ENCODE assay signal across 25 cellular contexts in genomic region chr3:168624892-168625291, GRCh38.
DNase-seq lines count a peak whose midpoint lies in the region; ATAC-seq, FAIRE-seq and TF ChIP-seq lines count a peak whose summit lies in the region.
"Had no signal": no experiment of that assay in that cellular context is flagged by ENCODE, and none has a peak within 500 bp of the region (broad histone marks: within the 10 kb centered on the region; RNA-seq: fewer than 3 reads in every experiment).

No MANE protein-coding gene starts in this region.

- H4K8ac ChIP-seq in H1 (ENCODE audit: extremely low read depth, insufficient read depth, low read length) (no peak overlapping the region), mesendoderm (ENCODE audit: low read depth, low read length) (no peak overlapping the region)

- no peaks in the 10 kb centered on the region for H3K79me2 ChIP-seq in GM23338 (replicated peaks; ENCODE audit: insufficient read depth)
- H3K79me2 ChIP-seq in H1 (ENCODE audit: control insufficient read depth in 1 of 2, insufficient read depth in 2 of 2, low read length in 2 of 2) = no peaks in the 10 kb centered on the region
- H3K79me2 ChIP-seq in mesendoderm (ENCODE audit: control insufficient read depth, insufficient read depth, low read length) = no peaks in the 10 kb centered on the region

- DNase-seq in GM23338 (ENCODE audit: low spot score) = peak; percentile 66
- DNase-seq in H1 (ENCODE audit: low read depth in 1 of 2, low spot score in 2 of 2) = no peak
- peak; percentile 71 for DNase-seq in mesendoderm
- DNase-seq in stomach = no peak
- no peak for DNase-seq in retina
- DNase-seq in activated naive CD4-positive, alpha-beta T cell treated with anti-CD3 and anti-CD28 coated beads for 36 hours = no peak
- DNase-seq: CD4-positive, alpha-beta T cell; GDM1; GOT3; Karpas-422; NCI-H1092 treated with DMSO at 0.1 percent for 48 hours; NCI-H1436; NCI-H187; NCI-H2081 treated with DMSO at 0.1 percent for 48 hours; NCI-H2171 treated with DMSO at 0.1 percent for 48 hours; NCI-H345; NCI-H524 treated with DMSO at 0.1 percent for 48 hours; RPMI8226; SHP77 treated with DMSO at 0.1 percent for 48 hours had no signal

- no peaks in the 10 kb centered on the region for H3K36me3 ChIP-seq in GM23338 (ENCODE audit: insufficient read depth)
- no peaks in the 10 kb centered on the region for H3K36me3 ChIP-seq in HEK293 (ENCODE audit: control insufficient read depth in 2 of 2, insufficient read depth in 1 of 2, low read length in 2 of 2)
- no peaks in the 10 kb centered on the region for H3K36me3 ChIP-seq in H1 (ENCODE audit: control insufficient read depth in 2 of 4, insufficient read depth in 4 of 4, low read length in 3 of 4)
- no peaks in the 10 kb centered on the region for H3K36me3 ChIP-seq in mesendoderm (ENCODE audit: control insufficient read depth, insufficient read depth, low read length)
- no peaks in the 10 kb centered on the region for H3K36me3 ChIP-seq in stomach
- H3K36me3 ChIP-seq: BLaER1 had no signal

- H3K27ac Mint-ChIP-seq in GM23338 = peak overlapping the region; percentile 60
- no peak overlapping the region for H3K27ac Mint-ChIP-seq in activated naive CD4-positive, alpha-beta T cell treated with anti-CD3 and anti-CD28 coated beads for 36 hours
- H3K27ac Mint-ChIP-seq: CD4-positive, alpha-beta T cell had no signal

- H3F3A ChIP-seq in GM23338 (replicated peaks; ENCODE audit: low read depth) = no peaks in the 10 kb centered on the region

- no peak overlapping the region for H3K14ac ChIP-seq in H1 (ENCODE audit: insufficient read length)

- no peak overlapping the region for H4K91ac ChIP-seq in H1 (replicated peaks; ENCODE audit: insufficient read length, low read length)

- TF ChIP-seq RAD21 in H1 (IDR thresholded peaks at IDR 0.05 in 1 of 2, conservative IDR thresholded peaks at IDR 0.05 in 1 of 2; ENCODE audit: low read depth in 2 of 2, low read length in 2 of 2) = peak; percentile 66 to 75

- H3K18ac ChIP-seq in H1 (ENCODE audit: extremely low read depth, low read length) (no peak overlapping the region), mesendoderm (ENCODE audit: low read length) (no peak overlapping the region)

- H3K9me3 ChIP-seq in HEK293 (ENCODE audit: control insufficient read depth, insufficient read depth, low read depth, low read length) (no peaks in the 10 kb centered on the region), H1 (ENCODE audit: insufficient read depth in 2 of 2, low read depth in 1 of 2, low read length in 1 of 2) (no peaks in the 10 kb centered on the region), stomach (no peaks in the 10 kb centered on the region)
- H3K9me3 ChIP-seq: BLaER1 had no signal

- H3K27ac ChIP-seq in GM23338 (ENCODE audit: low read depth) (no peak overlapping the region), HEK293 (ENCODE audit: extremely low read depth, low read depth, low read length) (no peak overlapping the region), H1 (ENCODE audit: low read depth, low read length) (no peak overlapping the region), mesendoderm (ENCODE audit: low read depth, low read length) (no peak overlapping the region), stomach (no peak overlapping the region)
- H3K27ac ChIP-seq: BLaER1 had no signal

- H4K20me1 ChIP-seq in GM23338 (replicated peaks; ENCODE audit: insufficient read depth) (no peaks in the 10 kb centered on the region), H1 (replicated peaks in 1 of 2; ENCODE audit: control insufficient read depth in 1 of 2, insufficient read depth in 2 of 2, low read length in 2 of 2) (no peaks in the 10 kb centered on the region)
- H4K20me1 ChIP-seq: BLaER1 had no signal

- TF ChIP-seq POLR2A in H1 (IDR thresholded peaks at IDR 0.05; ENCODE audit: control extremely low read depth in 1 of 2, low read depth in 2 of 2, low read length in 2 of 2) (no peak), stomach (IDR thresholded peaks at IDR 0.05) (no peak)

- POLR2A ChIA-PET in HEK293 (lab: Yijun Ruan, JAX) = no interaction called here
- POLR2A ChIA-PET in H1 (lab: Charles Lee; ENCODE audit: partially characterized antibody) = interaction anchor here (0.6 kb wide), 1 partner anchor 399 kb away, joined by 3 read pairs; no protein-coding TSS in a partner anchor

- no peak overlapping the region for H2BK120ac ChIP-seq in H1 (replicated peaks; ENCODE audit: low read depth, low read length)
- H2BK120ac ChIP-seq in mesendoderm (ENCODE audit: low read depth, low read length) = no peak overlapping the region

- FAIRE-seq in H1 (lab: Jason Lieb, UNC) = peak; percentile 81
- FAIRE-seq: A204.1, GM12878, HepG2 had no signal

- no peak overlapping the region for H3K23ac ChIP-seq in H1 (ENCODE audit: insufficient read length)
- no peak overlapping the region for H3K23ac ChIP-seq in mesendoderm (ENCODE audit: low read length)

- TF ChIP-seq CTCF in GM23338 (conservative IDR thresholded peaks at IDR 0.05; ENCODE audit: low read depth in 2 of 2) = peak; percentile 40 to 72
- TF ChIP-seq CTCF in HEK293 (tag by site-specific recombination; IDR thresholded peaks at IDR 0.05) = peak; percentile 63
- TF ChIP-seq CTCF in H1 (IDR thresholded peaks at IDR 0.05; ENCODE audit: control extremely low read depth in 1 of 3, insufficient read depth in 1 of 3, low read depth in 1 of 3, low read length in 3 of 3) = peak in 2 of 3 experiments; percentile 45 to 50; a peak in 3 of 4 replicates
- no peak for TF ChIP-seq CTCF in stomach (IDR thresholded peaks at IDR 0.05)

- ATAC-seq in GM23338 (peak; percentile 90), GM19328 (IDR thresholded peaks at IDR 0.05; ENCODE audit: unreplicated experiment) (no peak)
- ATAC-seq: GM12878, HepG2 had no signal

- H3K23me2 ChIP-seq in H1 (ENCODE audit: low read depth, low read length) = no peaks in the 10 kb centered on the region

- H2BK15ac ChIP-seq in H1 (ENCODE audit: low read length) (no peak overlapping the region), mesendoderm (replicated peaks; ENCODE audit: low read depth) (no peak overlapping the region)

- intact Hi-C loops in stomach (cut with DNase I; ENCODE audit: low total_unique reads) = no loop called here
- intact Hi-C loops in activated naive CD4-positive, alpha-beta T cell treated with anti-CD3 and anti-CD28 coated beads for 36 hours (cut with micrococcal nuclease) = no loop called here

- no peak overlapping the region for H3K4me3 Mint-ChIP-seq in GM23338
- no peak overlapping the region for H3K4me3 Mint-ChIP-seq in activated naive CD4-positive, alpha-beta T cell treated with anti-CD3 and anti-CD28 coated beads for 36 hours
- H3K4me3 Mint-ChIP-seq: CD4-positive, alpha-beta T cell had no signal

- no peak overlapping the region for H3K4ac ChIP-seq in H1 (replicated peaks; ENCODE audit: insufficient read length, low read depth, low read length)
- no peak overlapping the region for H3K4ac ChIP-seq in mesendoderm (ENCODE audit: low read depth, low read length)

- H3K4me3 ChIP-seq in GM23338 = no peak overlapping the region
- H3K4me3 ChIP-seq in HEK293 (ENCODE audit: low read depth, low read length) = no peak overlapping the region
- H3K4me3 ChIP-seq in H1 (ENCODE audit: extremely low read depth in 1 of 4, insufficient read depth in 2 of 4, low read depth in 3 of 4, low read length in 4 of 4) = no peak overlapping the region
- no peak overlapping the region for H3K4me3 ChIP-seq in mesendoderm (ENCODE audit: low read length)
- H3K4me3 ChIP-seq in stomach = no peak overlapping the region
- H3K4me3 ChIP-seq: BLaER1, GM12878 had no signal

- H3K9me2 ChIP-seq in GM23338 (ENCODE audit: insufficient read depth) = no peaks in the 10 kb centered on the region

- TF ChIP-seq EP300 in H1 (IDR thresholded peaks at IDR 0.05; ENCODE audit: borderline replicate concordance in 1 of 2, low read depth in 2 of 2, low read length in 2 of 2) = no peak
- TF ChIP-seq EP300 in stomach (IDR thresholded peaks at IDR 0.05) = no peak

- H3K4me1 Mint-ChIP-seq in GM23338 = peaks cover 35% of the 10 kb centered on the region
- H3K4me1 Mint-ChIP-seq in activated naive CD4-positive, alpha-beta T cell treated with anti-CD3 and anti-CD28 coated beads for 36 hours (ENCODE audit: low read depth) = no peaks in the 10 kb centered on the region

- H2BK5ac ChIP-seq in H1 (ENCODE audit: low read depth, low read length) = no peak overlapping the region
- H2BK5ac ChIP-seq in mesendoderm (ENCODE audit: low read length) = no peak overlapping the region

- H3K27me3 Mint-ChIP-seq in GM23338 (ENCODE audit: insufficient read depth, low read depth, poor library complexity) = peaks cover 3% of the 10 kb centered on the region
- H3K27me3 Mint-ChIP-seq in activated naive CD4-positive, alpha-beta T cell treated with anti-CD3 and anti-CD28 coated beads for 36 hours (ENCODE audit: low read depth) = no peaks in the 10 kb centered on the region
- H3K27me3 Mint-ChIP-seq: CD4-positive, alpha-beta T cell had no signal

- H3K79me1 ChIP-seq in H1 (ENCODE audit: low read depth, low read length) = no peaks in the 10 kb centered on the region
- no peaks in the 10 kb centered on the region for H3K79me1 ChIP-seq in mesendoderm (ENCODE audit: low read length)

- peak overlapping the region; percentile 28; the same call in 1 of the 2 replicates for H2BK12ac ChIP-seq in H1 (ENCODE audit: low read depth, low read length)

- H3K9ac ChIP-seq in H1 (replicated peaks in 1 of 4; ENCODE audit: extremely low read depth in 1 of 4, low read depth in 3 of 4, low read length in 3 of 4) (no peak overlapping the region), mesendoderm (ENCODE audit: low read length) (no peak overlapping the region)
- H3K9ac ChIP-seq: BLaER1 had no signal

- H4K5ac ChIP-seq in H1 (ENCODE audit: insufficient read length, low read depth, low read length) (no peak overlapping the region), mesendoderm (ENCODE audit: low read length) (no peak overlapping the region)

- no peaks in the 10 kb centered on the region for H3K36me3 Mint-ChIP-seq in GM23338 (ENCODE audit: low read depth)
- no peaks in the 10 kb centered on the region for H3K36me3 Mint-ChIP-seq in activated naive CD4-positive, alpha-beta T cell treated with anti-CD3 and anti-CD28 coated beads for 36 hours (ENCODE audit: low read depth)

- H2AFZ ChIP-seq in GM23338 (no peak overlapping the region), H1 (ENCODE audit: low read length) (no peak overlapping the region)

- H3K56ac ChIP-seq in H1 (replicated peaks; ENCODE audit: insufficient read length, low read depth, low read length) = no peak overlapping the region
- H3K56ac ChIP-seq in mesendoderm (ENCODE audit: low read length) = no peak overlapping the region

- no peaks in the 10 kb centered on the region for H3K27me3 ChIP-seq in GM23338 (ENCODE audit: insufficient read depth)
- no peaks in the 10 kb centered on the region for H3K27me3 ChIP-seq in H1 (replicated peaks in 1 of 4; ENCODE audit: control insufficient read depth in 3 of 4, extremely low read depth in 1 of 4, insufficient read depth in 3 of 4, low read length in 3 of 4)
- H3K27me3 ChIP-seq in mesendoderm (ENCODE audit: insufficient read depth, low read length, poor library complexity) = no peaks in the 10 kb centered on the region
- no peaks in the 10 kb centered on the region for H3K27me3 ChIP-seq in stomach
- H3K27me3 ChIP-seq: BLaER1 had no signal

- H3K4me2 ChIP-seq in GM23338 (no peak overlapping the region), H1 (ENCODE audit: insufficient read depth in 1 of 2, low read depth in 2 of 2, low read length in 2 of 2) (no peak overlapping the region), mesendoderm (ENCODE audit: low read length) (no peak overlapping the region)
- H3K4me2 ChIP-seq: BLaER1 had no signal

- H3K4me1 ChIP-seq in GM23338 (ENCODE audit: insufficient read depth) (no peaks in the 10 kb centered on the region; the same call in 1 of the 2 replicates), HEK293 (ENCODE audit: control insufficient read depth, insufficient read depth, low read length) (no peaks in the 10 kb centered on the region; the same call in 1 of the 2 replicates), H1 (replicated peaks in 1 of 4; ENCODE audit: control insufficient read depth in 3 of 4, insufficient read depth in 4 of 4, low read length in 3 of 4) (peaks cover 0 to 4% (median 0%) of the 10 kb centered on the region in 4 experiments; a peak in 2 of 7 replicates), mesendoderm (ENCODE audit: control insufficient read depth, low read depth, low read length) (no peaks in the 10 kb centered on the region), stomach (peaks cover 0 to 3% (median 0%) of the 10 kb centered on the region in 4 donors)

- WGBS in H1 (ENCODE audit: extremely low coverage in 1 of 2, insufficient coverage in 1 of 2, insufficient read length in 1 of 2, insufficient replicate concordance in 2 of 2, low coverage in 1 of 2, low lambda C conversion rate in 2 of 2, missing lambda C conversion rate in 1 of 2), 2 experiments = 67% methylated on average over 1 of the region's 1 CpG; no CpG with 5 or more reads in 1 of the 2 experiments
- no CpG with 5 or more reads among the region's 1 CpG for WGBS in mesendoderm (ENCODE audit: extremely low coverage, insufficient coverage, low lambda C conversion rate)
- WGBS in stomach, 5 donors = 86 to 100% (median 92%) methylated on average over 1 of the region's 1 CpG

- CTCF ChIA-PET in HEK293 (lab: Yijun Ruan, JAX) = no interaction called here
- CTCF ChIA-PET in H1 (lab: Charles Lee; ENCODE audit: partially characterized antibody) = interaction anchor here (0.6 to 4.7 kb wide), 19 partner anchors 10 to 414 kb away, joined by 3 to 48 read pairs (median 3); no protein-coding TSS in a partner anchor
- CTCF ChIA-PET in activated naive CD4-positive, alpha-beta T cell treated with anti-CD3 and anti-CD28 coated beads for 36 hours (lab: Charles Lee) = no interaction called here

- H2AK5ac ChIP-seq in H1 (ENCODE audit: low read depth, low read length) (no peak overlapping the region), mesendoderm (ENCODE audit: low read length) (no peak overlapping the region)

- H2BK20ac ChIP-seq in H1 (ENCODE audit: low read length) = no peak overlapping the region

- no peaks in the 10 kb centered on the region for H3K9me3 Mint-ChIP-seq in GM23338
- H3K9me3 Mint-ChIP-seq in activated naive CD4-positive, alpha-beta T cell treated with anti-CD3 and anti-CD28 coated beads for 36 hours = no peaks in the 10 kb centered on the region
- H3K9me3 Mint-ChIP-seq: CD4-positive, alpha-beta T cell had no signal

Comparison
In these comparisons a context has a peak if more than half of its experiments do, and no peak if none do; other contexts are left out.
1. DNase-seq: peak in GM23338 (single experiment) and mesendoderm (single experiment); none in H1 (0 of 2), stomach (single experiment), retina (single experiment) and activated naive CD4-positive, alpha-beta T cell treated with anti-CD3 and anti-CD28 coated beads for 36 hours (single experiment).
2. CTCF ChIP-seq: peak in GM23338 (2 of 2), HEK293 (single experiment) and H1 (2 of 3); none in stomach (0 of 7).